In the genomic region with DNA sequence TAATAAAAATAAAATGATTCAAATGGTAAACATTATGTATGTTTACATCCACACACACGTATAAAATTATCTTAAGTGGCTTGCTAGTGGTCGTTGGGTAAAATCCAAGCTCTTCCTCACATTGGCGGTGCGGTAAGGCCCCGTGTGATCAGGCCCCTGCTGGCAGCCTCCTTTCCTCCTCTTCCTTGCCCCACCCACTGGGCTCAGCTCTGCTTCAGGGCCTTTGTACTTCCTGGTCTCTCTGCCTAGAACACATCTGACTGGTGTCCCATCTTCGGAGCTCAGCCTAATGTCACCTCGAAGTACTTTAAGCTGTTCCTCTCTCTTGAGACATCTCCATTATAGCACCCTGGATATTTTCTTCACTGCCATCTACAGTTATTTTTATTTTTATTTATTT, we compare ENCODE assay signal across 2 cellular contexts.
TF ChIP-seq lines count a peak whose summit lies in the region.

No MANE protein-coding gene starts in this region.

TF ChIP-seq in GM23338, 12 proteins besides CTCF, POLR2A, EP300 and RAD21:
- TF ChIP-seq ZNF462 (CRISPR knock-in tag; IDR thresholded peaks at IDR 0.05) (no peak), ZNF331 (CRISPR knock-in tag; IDR thresholded peaks at IDR 0.05; ENCODE audit: low read depth) (no peak), NANOG (IDR thresholded peaks at IDR 0.05; ENCODE audit: borderline replicate concordance) (no peak), EZH2phosphoT487 (IDR thresholded peaks at IDR 0.05; ENCODE audit: unreplicated experiment) (no peak)

TF ChIP-seq in IMR-90, 13 proteins besides CTCF, POLR2A, EP300 and RAD21:
- no peak for TF ChIP-seq USF2 (IDR thresholded peaks at IDR 0.05; ENCODE audit: low read depth, low read length)
- no peak for TF ChIP-seq CEBPB (IDR thresholded peaks at IDR 0.05; ENCODE audit: low read depth, low read length)
- no peak for TF ChIP-seq SMC3 (IDR thresholded peaks at IDR 0.05; ENCODE audit: low read depth, low read length)
- no peak for TF ChIP-seq ELK1 (IDR thresholded peaks at IDR 0.05; ENCODE audit: borderline replicate concordance, low read depth, low read length)
- TF ChIP-seq FOS (IDR thresholded peaks at IDR 0.05; ENCODE audit: low read depth, low read length), result no peak
TF ChIP-seq in IMR-90: peak in this region for 0.
